Comparison of ENCODE assay signal across 1 cellular context in genomic region chr7:6200971-6201370, GRCh38.
TF ChIP-seq lines count a peak whose summit lies in the region.

No MANE protein-coding gene starts in this region.

TF ChIP-seq in GM23338, 12 proteins besides CTCF, POLR2A, EP300 and RAD21 (continued from another document):
- no peak for TF ChIP-seq REST (IDR thresholded peaks at IDR 0.05; ENCODE audit: unreplicated experiment)
- TF ChIP-seq ZNF114 (CRISPR knock-in tag; IDR thresholded peaks at IDR 0.05), result no peak
- no peak for TF ChIP-seq EZH2phosphoT487 (IDR thresholded peaks at IDR 0.05; ENCODE audit: unreplicated experiment)
- no peak for TF ChIP-seq POLR2AphosphoS5 (IDR thresholded peaks at IDR 0.05; ENCODE audit: low read depth)
- TF ChIP-seq ZNF462 (CRISPR knock-in tag; IDR thresholded peaks at IDR 0.05), result no peak
